Comparison of ENCODE assay signal across 8 cellular contexts in the genomic region with DNA sequence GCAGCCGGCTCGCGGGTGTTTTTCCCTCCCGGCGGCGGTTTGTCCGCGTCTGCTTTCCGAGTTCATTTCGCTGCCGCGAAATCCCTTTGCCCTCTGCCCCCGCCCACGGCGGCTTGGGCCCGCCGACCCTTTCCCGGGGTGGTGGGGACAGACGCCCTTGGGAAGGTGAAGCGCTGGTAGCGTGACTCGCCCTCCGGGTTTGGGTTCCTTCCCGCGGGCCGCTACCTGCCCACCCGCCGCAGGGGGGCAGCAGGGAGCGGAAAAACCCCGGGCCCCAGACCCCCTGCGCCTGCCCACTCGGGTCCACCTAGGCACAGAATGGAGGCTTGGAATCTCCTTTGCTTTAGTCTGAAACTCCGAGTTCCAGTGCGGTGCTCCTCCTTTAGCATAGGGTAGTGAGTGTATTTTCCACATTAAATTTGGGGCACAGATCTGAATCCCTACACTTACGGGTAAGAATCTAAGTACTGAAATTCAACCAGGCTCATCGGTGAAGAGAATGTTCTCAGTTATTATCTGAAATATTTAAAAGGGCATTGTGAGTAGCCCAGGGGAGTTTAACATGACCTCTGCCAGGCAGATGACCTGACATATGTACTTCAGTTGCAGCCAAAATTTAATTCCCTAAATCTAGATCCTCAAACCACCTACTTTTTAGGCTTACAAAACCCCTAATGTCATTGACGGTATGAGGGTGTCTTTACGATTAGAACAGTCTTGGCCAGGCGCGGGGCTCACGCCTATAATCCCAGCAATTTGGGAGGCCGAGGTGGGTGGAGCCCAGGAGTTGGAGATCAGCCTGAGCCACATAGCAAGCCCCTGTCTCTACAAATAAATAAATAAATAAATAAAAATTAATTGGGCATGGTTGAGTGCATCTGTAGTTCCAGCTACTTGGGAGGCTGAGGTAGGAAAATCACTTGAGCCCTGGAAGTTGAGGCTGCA. TPM values are rescaled to one million over a fixed set of nuclear protein-coding genes. Genes with fewer than 3 reads are reported as not detected.
A peak's percentile ranks its signal among the peaks of the same experiment; 100 is the strongest.
DNase-seq lines count a peak whose midpoint lies in the region; ATAC-seq, FAIRE-seq and TF ChIP-seq lines count a peak whose summit lies in the region.

No MANE protein-coding gene starts in this region.

- peaks cover 43% of the 10 kb centered on the region for H3K4me1 Mint-ChIP-seq in Calu3 (ENCODE audit: low read depth, unreplicated experiment)

- H3K27ac ChIP-seq in upper lobe of right lung: peak overlapping the region; percentile 95

- peak overlapping the region; percentile 93 for H3K4me3 Mint-ChIP-seq in Calu3 (ENCODE audit: low read depth, unreplicated experiment)

- ATAC-seq in GM21381 (IDR thresholded peaks at IDR 0.05; ENCODE audit: unreplicated experiment) (peak; percentile 44), upper lobe of right lung (peak; percentile 65)

- TF ChIP-seq CTCF in Calu3 (IDR thresholded peaks at IDR 0.05; ENCODE audit: unreplicated experiment) (peak; percentile 98), upper lobe of right lung (IDR thresholded peaks at IDR 0.05) (peak; percentile 69)

- H3K27me3 Mint-ChIP-seq in Calu3 (ENCODE audit: unreplicated experiment): no peaks in the 10 kb centered on the region

- peak overlapping the region; percentile 91 for H3K4me3 ChIP-seq in upper lobe of right lung

- H3K9me3 ChIP-seq in upper lobe of right lung: no peaks in the 10 kb centered on the region

- no peaks in the 10 kb centered on the region for H3K27me3 ChIP-seq in upper lobe of right lung

- H3K36me3 ChIP-seq in upper lobe of right lung: peaks cover 40% of the 10 kb centered on the region

- peak; percentile 84 for FAIRE-seq in HTR-8/SVneo (lab: Jason Lieb, UNC)

- peaks cover 7% of the 10 kb centered on the region for H3K4me1 ChIP-seq in upper lobe of right lung

- no peaks in the 10 kb centered on the region for H3K9me3 Mint-ChIP-seq in Calu3 (ENCODE audit: low read depth, unreplicated experiment)

- TF ChIP-seq POLR2A in Raji (IDR thresholded peaks at IDR 0.05; ENCODE audit: insufficient read depth, low read depth, low read length): peak; percentile 7; the same call in 1 of the 2 replicates

- BruUV-seq in Calu3 (replicated peaks; lab: Mats Ljungman, UMichigan): TSS peak; percentile 64

- intact Hi-C loops in Calu3 (cut with micrococcal nuclease; ENCODE audit: unreplicated experiment) (no loop called here), head of caudate nucleus (cut with DNase I) (loop anchor here (10.0 kb wide), 1 partner anchor 88 kb away; no protein-coding TSS in a partner anchor), posterior cingulate gyrus (cut with DNase I) (loop anchor here (2.0 kb wide), 1 partner anchor 94 kb away; a partner anchor contains a TSS), upper lobe of right lung (cut with DNase I) (no loop called here)

- H3K36me3 Mint-ChIP-seq in Calu3 (ENCODE audit: insufficient read depth, unreplicated experiment): peaks cover 92% of the 10 kb centered on the region

- CTCF ChIA-PET in Calu3 (lab: Charles Lee): no interaction called here

- DNase-seq in Calu3 (peak; percentile 89), HTR-8/SVneo (ENCODE audit: insufficient read length, low spot score) (peak; percentile 95), activated gamma-delta T cell treated with Interleukin-2 at 50 U/mL for 16 hours (peak; percentile 57), head of caudate nucleus (peak in 38 of 42 donors; percentile 27 to 78 (median 56)), posterior cingulate gyrus (peak in 7 of 10 donors; percentile 25 to 90 (median 46)), upper lobe of right lung (peak; percentile 83)

- peak overlapping the region; percentile 91 for H3K27ac Mint-ChIP-seq in Calu3 (ENCODE audit: unreplicated experiment)

RNA-seq across cellular contexts. Expression of a gene that starts 1.0 kb away (rescaled TPM):
- total RNA-seq in Calu3 (2022): 944 and 1,060 TPM in 2 replicates
- 306 TPM for total RNA-seq in upper lobe of right lung

RNA-seq across cellular contexts. Expression of a gene that starts 13.9 kb away (rescaled TPM):
- total RNA-seq in Calu3 (2022) (351 and 365 TPM in 2 replicates), upper lobe of right lung (29.4 TPM)

RNA-seq across cellular contexts. Expression of a gene that starts 46.6 kb away (rescaled TPM):
- 126 and 129 TPM in 2 replicates for total RNA-seq in Calu3 (2022)
- 116 TPM for total RNA-seq in upper lobe of right lung

Comparison
In these comparisons a context has a peak if more than half of its experiments do, and no peak if none do; other contexts are left out.
1. Peak in every context shown above with its lines: DNase-seq, ATAC-seq, H3K4me3 ChIP-seq and H3K27ac ChIP-seq.
2. RNA of a gene that starts 13.9 kb away (total RNA-seq): 351 to 365 TPM in Calu3; 29.4 TPM in upper lobe of right lung (single experiment); every median in the first group is over 10 times any median in the second.
3. intact Hi-C loops: an anchor here in head of caudate nucleus (10.0 kb wide) and posterior cingulate gyrus (2.0 kb wide); none called in Calu3 and upper lobe of right lung.